ENCODE assay signal across 25 cellular contexts in genomic region chr12:89791286-89791685, GRCh38.
"Had no signal": no experiment of that assay in that cellular context is flagged by ENCODE, and none has a peak within 500 bp of the region (broad histone marks: within the 10 kb centered on the region; RNA-seq: fewer than 3 reads in every experiment).

No MANE protein-coding gene starts in this region.

- H3K27me3 ChIP-seq: neural progenitor cell, ovary, right atrium auricular region, right lobe of liver, tibial nerve, upper lobe of left lung, vagina had no signal

- ATAC-seq: lower lobe of right lung; natural killer cell; stimulated activated memory B cell treated with anti-CD40 and anti-IgM and Interleukin-4, amounts not matched to agents 10 μg/mL and 1 μg/mL and 100 μg/mL, for 72 hours; stimulated activated naive CD8-positive, alpha-beta T cell treated with anti-CD3 and anti-CD28 coated beads, Interleukin-15, amount 100 ng/mL, for 72 hours had no signal

- H3K4me2 ChIP-seq: neural progenitor cell, smooth muscle cell had no signal

- H3K9me3 ChIP-seq: right lobe of liver had no signal

- H3K36me3 ChIP-seq: left ventricle myocardium inferior, lower lobe of right lung, neural progenitor cell, ovary, right atrium auricular region, right lobe of liver, tibial nerve, upper lobe of left lung, vagina had no signal

- H3K9ac ChIP-seq: neural progenitor cell had no signal

- H2AFZ ChIP-seq: neural progenitor cell had no signal

- DNase-seq: hippocampal formation; kidney glomerular epithelial cell; left ventricle myocardium inferior; lower lobe of right lung; mammary epithelial cell; mesenchymal stem cell; naive B cell; natural killer cell; nephron progenitor cell; ovary; right lobe of liver; stimulated activated CD4-positive, alpha-beta T cell treated with anti-CD3 and anti-CD28 coated beads, Interleukin-1b, Interleukin-23, amount 100 ng/mL, for 48 hours; stimulated activated CD4-positive, alpha-beta T cell treated with anti-CD3 and anti-CD28 coated beads, Interleukin-2, amount 100 ng/mL, for 48 hours; stimulated activated CD4-positive, alpha-beta T cell treated with anti-CD3 and anti-CD28 coated beads, Interleukin-4, amount 100 ng/mL, for 4 hours; stimulated activated CD8-positive, alpha-beta memory T cell treated with anti-CD3 and anti-CD28 coated beads, Interleukin-4, amount 100 ng/mL, for 48 hours; stimulated activated naive CD4-positive, alpha-beta T cell treated with Interleukin-2 at 50 U/mL for 16 hours; stimulated activated naive CD8-positive, alpha-beta T cell treated with anti-CD3 and anti-CD28 coated beads, Interleukin-15, amount 100 ng/mL, for 72 hours; substantia nigra; upper lobe of left lung had no signal

- H3K4me1 ChIP-seq: left ventricle myocardium inferior, lower lobe of right lung, neural progenitor cell, right atrium auricular region, right lobe of liver, tibial nerve, upper lobe of left lung, vagina had no signal

- H3K4me3 ChIP-seq: left ventricle myocardium inferior, lower lobe of right lung, neural progenitor cell, ovary, right atrium auricular region, right lobe of liver, smooth muscle cell, tibial nerve, upper lobe of left lung, vagina had no signal

- H3K27ac ChIP-seq: left ventricle myocardium inferior, lower lobe of right lung, neural progenitor cell, ovary, right atrium auricular region, right lobe of liver, tibial nerve, upper lobe of left lung, vagina had no signal
